In the genomic region with DNA sequence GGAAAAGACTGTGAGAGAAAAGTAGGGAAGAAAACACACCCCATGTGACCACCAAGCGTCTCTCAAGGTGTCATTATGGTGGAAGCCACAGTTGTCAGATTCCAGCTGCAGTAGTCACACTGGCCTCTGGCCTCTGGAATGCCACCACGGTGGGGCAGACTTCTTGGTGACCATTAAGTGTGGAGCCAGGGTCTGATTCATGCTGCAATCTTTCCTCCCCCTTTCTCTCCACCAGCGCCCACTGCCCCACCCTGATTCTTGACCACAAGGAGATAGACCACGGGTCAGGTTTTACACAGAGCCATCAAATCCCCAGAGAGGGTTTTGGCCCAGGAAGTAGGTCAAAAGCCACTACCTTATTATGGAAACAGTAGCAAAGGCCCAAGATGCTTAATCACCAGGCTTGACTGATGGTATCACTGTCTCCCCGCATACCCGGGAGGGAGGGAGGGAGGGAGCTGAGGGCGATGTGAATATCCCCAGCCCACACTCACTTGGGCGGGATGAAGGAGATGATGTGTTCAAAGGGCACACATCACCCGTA, we compare ENCODE assay signal across 13 cellular contexts. TPM values are rescaled to one million over a fixed set of nuclear protein-coding genes. Genes with fewer than 3 reads are reported as not detected.
A peak's percentile ranks its signal among the peaks of the same experiment; 100 is the strongest.
DNase-seq lines count a peak whose midpoint lies in the region; ATAC-seq and TF ChIP-seq lines count a peak whose summit lies in the region.
"Had no signal": no experiment of that assay in that cellular context is flagged by ENCODE, and none has a peak within 500 bp of the region (broad histone marks: within the 10 kb centered on the region; RNA-seq: fewer than 3 reads in every experiment).

No MANE protein-coding gene starts in this region.

- intact Hi-C loops in PC-3 (cut with micrococcal nuclease) (loop anchor here (1.0 to 2.0 kb wide), 5 partner anchors 18 to 125 kb away; no protein-coding TSS in a partner anchor), natural killer cell (cut with micrococcal nuclease) (no loop called here)

- H4K20me1 ChIP-seq in PC-3 (ENCODE audit: low read length), result no peaks in the 10 kb centered on the region

- no peaks in the 10 kb centered on the region for H3K27me3 ChIP-seq in PC-3 (ENCODE audit: low read length)

- no TSS peak for BruUV-seq in PC-3 (replicated peaks; lab: Mats Ljungman, UMichigan)

- H3K36me3 Mint-ChIP-seq in natural killer cell, result peaks cover 7% of the 10 kb centered on the region
- H3K36me3 Mint-ChIP-seq: activated naive CD8-positive, alpha-beta T cell treated with anti-CD3 and anti-CD28 coated beads for 36 hours had no signal

- H3K9me2 ChIP-seq in PC-3 (replicated peaks; ENCODE audit: low read length), result no peaks in the 10 kb centered on the region

- H3K36me3 ChIP-seq in PC-3 (ENCODE audit: low read depth, low read length), result no peaks in the 10 kb centered on the region

- no peak overlapping the region for H3K4me3 ChIP-seq in PC-3 (ENCODE audit: low read length)
- H3K4me3 ChIP-seq: lung had no signal

- peak; percentile 50 for TF ChIP-seq CTCF in PC-3 (conservative IDR thresholded peaks at IDR 0.05; ENCODE audit: low read depth, low read length)
- TF ChIP-seq CTCF in GM10266 (IDR thresholded peaks at IDR 0.05; ENCODE audit: control insufficient read depth, insufficient read depth, low read depth, missing control alignments), result no peak
- no peak for TF ChIP-seq CTCF in natural killer cell (IDR thresholded peaks at IDR 0.05)

- H3K27ac ChIP-seq in PC-3 (ENCODE audit: low read length), result peak overlapping the region; percentile 84

- no peaks in the 10 kb centered on the region for H3K79me2 ChIP-seq in PC-3 (ENCODE audit: low read length)

- peak overlapping the region; percentile 69 for H3K4me2 ChIP-seq in PC-3 (ENCODE audit: low read length)

- H3K4me3 Mint-ChIP-seq in natural killer cell, result no peak overlapping the region
- H3K4me3 Mint-ChIP-seq: activated naive CD8-positive, alpha-beta T cell treated with anti-CD3 and anti-CD28 coated beads for 36 hours had no signal

- DNase-seq in EL (peak; percentile 100), PC-3 (peak; percentile 99), epidermal melanocyte (ENCODE audit: insufficient read length, low spot score) (peak; percentile 32), non-pigmented ciliary epithelial cell (ENCODE audit: low read depth) (peak; percentile 40), NCI-H748 (lab: John Stamatoyannopoulos, UW; ENCODE audit: unreplicated experiment) (no peak), GM10266 (ENCODE audit: extremely low spot score) (no peak), natural killer cell (no peak)
- DNase-seq in activated naive CD4-positive, alpha-beta T cell treated with anti-CD3 and anti-CD28 coated beads, Interleukin-2, amount 50 U/mL, for 16 hours, result no peak
- DNase-seq: activated CD4-positive, alpha-beta T cell treated with anti-CD3 and anti-CD28 coated beads, Interleukin-2, amount 50 U/mL, for 48 hours; activated naive CD8-positive, alpha-beta T cell treated with anti-CD3 and anti-CD28 coated beads for 36 hours; NCI-H1694 had no signal

- no peaks in the 10 kb centered on the region for H3K4me1 Mint-ChIP-seq in natural killer cell

- peak overlapping the region; percentile 46; the same call in 1 of the 2 replicates for H3K9ac ChIP-seq in PC-3 (ENCODE audit: low read length)

- no peaks in the 10 kb centered on the region for H3K9me3 Mint-ChIP-seq in natural killer cell

- peaks cover 20% of the 10 kb centered on the region for H3K4me1 ChIP-seq in PC-3 (ENCODE audit: insufficient read depth, low read length)

- peak overlapping the region; percentile 54; the same call in 1 of the 2 replicates for H2AFZ ChIP-seq in PC-3 (ENCODE audit: low read length)

- H3K9me3 ChIP-seq in PC-3 (ENCODE audit: low read length), result no peaks in the 10 kb centered on the region

- POLR2A ChIA-PET in PC-3 (lab: Charles Lee; ENCODE audit: unreplicated experiment), result interaction anchor here (0.7 to 0.9 kb wide), 2 partner anchors 10 to 17 kb away, joined by 3 to 6 read pairs; no protein-coding TSS in a partner anchor

- ATAC-seq in PC-3 (peak; percentile 91), natural killer cell (no peak)

- CTCF ChIA-PET in PC-3 (lab: Charles Lee), result interaction anchor here (0.9 to 1.1 kb wide), 4 partner anchors 17 to 65 kb away, joined by 3 to 9 read pairs (median 4); no protein-coding TSS in a partner anchor

- H3F3A ChIP-seq in PC-3 (ENCODE audit: low read length, unreplicated experiment), result peaks cover 4% of the 10 kb centered on the region

- peaks cover 23 to 54% of the 10 kb centered on the region in 2 donors for H3K27me3 Mint-ChIP-seq in natural killer cell (ENCODE audit: low read depth in 2 of 2)

- no peak overlapping the region for H3K27ac Mint-ChIP-seq in natural killer cell
- H3K27ac Mint-ChIP-seq: activated naive CD8-positive, alpha-beta T cell treated with anti-CD3 and anti-CD28 coated beads for 36 hours had no signal

RNA-seq across cellular contexts. Expression of gene GRHL3, which starts 52.7 kb away (rescaled TPM):
- 3.5 and 7.8 TPM in 2 replicates for total RNA-seq in PC-3 (2014; rRNA removed)
- total RNA-seq in natural killer cell, result not detected
- total RNA-seq: activated naive CD8-positive, alpha-beta T cell treated with anti-CD3 and anti-CD28 coated beads for 36 hours; skeletal muscle tissue had no signal

Comparison
In these comparisons a context has a peak if more than half of its experiments do, and no peak if none do; other contexts are left out.
1. DNase-seq: peak in EL (single experiment), PC-3 (single experiment), epidermal melanocyte (single experiment) and non-pigmented ciliary epithelial cell (single experiment); none in activated naive CD4-positive, alpha-beta T cell treated with anti-CD3 and anti-CD28 coated beads, Interleukin-2, amount 50 U/mL, for 16 hours (single experiment), NCI-H748 (single experiment), GM10266 (single experiment) and natural killer cell (single experiment).